ENCODE assay signal across 1 cellular context in genomic region chr4:139176299-139177048, GRCh38.
A peak's percentile ranks its signal among the peaks of the same experiment; 100 is the strongest.
TF ChIP-seq lines count a peak whose summit lies in the region.

No MANE protein-coding gene starts in this region.

TF ChIP-seq in HepG2, 621 proteins besides CTCF, POLR2A, EP300 and RAD21 (continued from another document and continues in another):
- TF ChIP-seq ZFP91 (CRISPR knock-in tag; IDR thresholded peaks at IDR 0.05; ENCODE audit: borderline replicate concordance) (peak; percentile 58; the same call in 1 of the 2 replicates), ZNF577 (CRISPR knock-in tag; IDR thresholded peaks at IDR 0.05; ENCODE audit: borderline replicate concordance, low read depth) (no peak), ZC3H13 (CRISPR knock-in tag; IDR thresholded peaks at IDR 0.05) (no peak; the same call in 1 of the 2 replicates), ZNF224 (CRISPR knock-in tag; IDR thresholded peaks at IDR 0.05) (no peak), MAX (IDR thresholded peaks at IDR 0.05) (peak; percentile 5), ZNF766 (CRISPR knock-in tag; IDR thresholded peaks at IDR 0.05; ENCODE audit: borderline replicate concordance) (no peak), MED1 (CRISPR knock-in tag; IDR thresholded peaks at IDR 0.05) (peak; percentile 45; the same call in 1 of the 2 replicates), NFIC (IDR thresholded peaks at IDR 0.05; ENCODE audit: low read length) (no peak), DNMT3B (CRISPR knock-in tag; conservative IDR thresholded peaks at IDR 0.05) (no peak), RBAK (CRISPR knock-in tag; IDR thresholded peaks at IDR 0.05) (no peak), TFDP1 (CRISPR knock-in tag; IDR thresholded peaks at IDR 0.05; ENCODE audit: borderline replicate concordance) (no peak; the same call in 1 of the 2 replicates), ZNF12 (CRISPR knock-in tag; IDR thresholded peaks at IDR 0.05) (no peak), ZSCAN20 (CRISPR knock-in tag; IDR thresholded peaks at IDR 0.05; ENCODE audit: borderline replicate concordance) (no peak), NCOR1 (IDR thresholded peaks at IDR 0.05; ENCODE audit: borderline replicate concordance, low read length) (peak; percentile 51; the same call in 1 of the 2 replicates), KMT2B (CRISPR knock-in tag; IDR thresholded peaks at IDR 0.05) (peak; percentile 76), ZBTB14 (CRISPR knock-in tag; IDR thresholded peaks at IDR 0.05) (no peak), ZNF83 (CRISPR knock-in tag; IDR thresholded peaks at IDR 0.05; ENCODE audit: borderline replicate concordance) (no peak; the same call in 1 of the 2 replicates), BRD4 (CRISPR knock-in tag; IDR thresholded peaks at IDR 0.05) (no peak), LCORL (IDR thresholded peaks at IDR 0.05) (no peak), LCORL (CRISPR knock-in tag; IDR thresholded peaks at IDR 0.05) (0 out of 2 replicates have a peak, but pooled peaks have one; percentile 39), ZBTB46 (CRISPR knock-in tag; IDR thresholded peaks at IDR 0.05; ENCODE audit: borderline replicate concordance) (no peak), NR3C1 (CRISPR knock-in tag; IDR thresholded peaks at IDR 0.05) (no peak), RNF2 (conservative IDR thresholded peaks at IDR 0.05; ENCODE audit: low read depth) (no peak), ZFP62 (CRISPR knock-in tag; IDR thresholded peaks at IDR 0.05) (no peak), ATAD3A (CRISPR knock-in tag; IDR thresholded peaks at IDR 0.05) (no peak), ATF2 (CRISPR knock-in tag; IDR thresholded peaks at IDR 0.05) (no peak), ZNF674 (CRISPR knock-in tag; IDR thresholded peaks at IDR 0.05; ENCODE audit: low read depth) (no peak), CREM (IDR thresholded peaks at IDR 0.05) (no peak), CREM (CRISPR knock-in tag; IDR thresholded peaks at IDR 0.05) (no peak), ZNF598 (CRISPR knock-in tag; IDR thresholded peaks at IDR 0.05; ENCODE audit: borderline replicate concordance) (no peak), JUND (CRISPR knock-in tag; IDR thresholded peaks at IDR 0.05) (no peak), GLMP (CRISPR knock-in tag; IDR thresholded peaks at IDR 0.05; ENCODE audit: borderline replicate concordance) (no peak), HNF1B (CRISPR knock-in tag; IDR thresholded peaks at IDR 0.05) (no peak), ZMYM2 (CRISPR knock-in tag; IDR thresholded peaks at IDR 0.05) (0 out of 2 replicates have a peak, but pooled peaks have one; percentile 43), ZFAT (CRISPR knock-in tag; conservative IDR thresholded peaks at IDR 0.05) (no peak), CREB3 (CRISPR knock-in tag; IDR thresholded peaks at IDR 0.05) (no peak), KLF13 (CRISPR knock-in tag; IDR thresholded peaks at IDR 0.05) (no peak), ZNF18 (CRISPR knock-in tag; IDR thresholded peaks at IDR 0.05; ENCODE audit: insufficient replicate concordance) (peak; percentile 34), MBD4 (IDR thresholded peaks at IDR 0.05; ENCODE audit: borderline replicate concordance, low read length) (no peak), MLX (CRISPR knock-in tag; IDR thresholded peaks at IDR 0.05) (no peak), YEATS2 (CRISPR knock-in tag; IDR thresholded peaks at IDR 0.05; ENCODE audit: borderline replicate concordance) (peak; percentile 30; the same call in 1 of the 2 replicates), DDIT3 (CRISPR knock-in tag; IDR thresholded peaks at IDR 0.05) (no peak), CBFB (CRISPR knock-in tag; IDR thresholded peaks at IDR 0.05) (peak; percentile 63; the same call in 1 of the 2 replicates), ZNF484 (CRISPR knock-in tag; IDR thresholded peaks at IDR 0.05; ENCODE audit: borderline replicate concordance, low read depth) (no peak), ZNF264 (CRISPR knock-in tag; IDR thresholded peaks at IDR 0.05) (no peak), NBN (conservative IDR thresholded peaks at IDR 0.05) (no peak), MAFK (conservative IDR thresholded peaks at IDR 0.05 in 1 of 2, IDR thresholded peaks at IDR 0.05 in 1 of 2; ENCODE audit: low read length in 2 of 2) (no peak), RBFOX2 (IDR thresholded peaks at IDR 0.05; ENCODE audit: low read depth, low read length) (peak; percentile 81), ZNF672 (CRISPR knock-in tag; IDR thresholded peaks at IDR 0.05) (no peak), NFYC (CRISPR knock-in tag; IDR thresholded peaks at IDR 0.05) (no peak), HOMEZ (CRISPR knock-in tag; IDR thresholded peaks at IDR 0.05; ENCODE audit: low read depth) (no peak), FOXA1 (IDR thresholded peaks at IDR 0.05) (no peak), FOXA1 (CRISPR knock-in tag; IDR thresholded peaks at IDR 0.05) (peak; percentile 87), ZNF543 (CRISPR knock-in tag; IDR thresholded peaks at IDR 0.05) (0 out of 2 replicates have a peak, but pooled peaks have one; percentile 45), TOPORS (CRISPR knock-in tag; IDR thresholded peaks at IDR 0.05) (no peak), TCF7 (IDR thresholded peaks at IDR 0.05; ENCODE audit: low read depth) (no peak), SP4 (CRISPR knock-in tag; IDR thresholded peaks at IDR 0.05) (no peak)
